Comparison of ENCODE assay signal across 8 cellular contexts in genomic region chr17:4199818-4200402, GRCh38. TPM values are rescaled to one million over a fixed set of nuclear protein-coding genes. Genes with fewer than 3 reads are reported as not detected.
DNase-seq lines count a peak whose midpoint lies in the region; ATAC-seq, FAIRE-seq and TF ChIP-seq lines count a peak whose summit lies in the region.

No MANE protein-coding gene starts in this region.

- H3K36me3 ChIP-seq in HAP-1 (replicated peaks) = peaks cover 24% of the 10 kb centered on the region
- peaks cover 0 to 30% (median 0%) of the 10 kb centered on the region in 3 donors for H3K36me3 ChIP-seq in Peyer's patch
- H3K36me3 ChIP-seq in lower lobe of right lung = peaks cover 47% of the 10 kb centered on the region

- no peak for TF ChIP-seq POLR2A in Peyer's patch (IDR thresholded peaks at IDR 0.05)

- peak in 1 of 2 donors; percentile 50 for ATAC-seq in lower lobe of right lung
- no peak for ATAC-seq in HG03521 (IDR thresholded peaks at IDR 0.05; ENCODE audit: unreplicated experiment)
- ATAC-seq in GM19395 (IDR thresholded peaks at IDR 0.05; ENCODE audit: unreplicated experiment) = no peak

- peak; percentile 63 for DNase-seq in COLO829 (ENCODE audit: low spot score)
- peak; percentile 51 to 57 for DNase-seq in HAP-1 (ENCODE audit: low spot score in 2 of 2)
- peak in 1 of 3 donors; percentile 56 for DNase-seq in Peyer's patch
- DNase-seq in cerebellar cortex (ENCODE audit: low spot score) = peak; percentile 47
- DNase-seq in lower lobe of right lung = no peak
- DNase-seq in urothelium cell line (ENCODE audit: low spot score) = peak; percentile 49

- H3K9me3 ChIP-seq in HAP-1 = no peaks in the 10 kb centered on the region
- no peaks in the 10 kb centered on the region for H3K9me3 ChIP-seq in Peyer's patch
- H3K9me3 ChIP-seq in lower lobe of right lung = no peaks in the 10 kb centered on the region

- H3K27me3 ChIP-seq in HAP-1 (ENCODE audit: low read depth) (no peaks in the 10 kb centered on the region), Peyer's patch (no peaks in the 10 kb centered on the region), lower lobe of right lung (ENCODE audit: low read depth) (no peaks in the 10 kb centered on the region)

- H3K4me1 ChIP-seq in HAP-1 (no peaks in the 10 kb centered on the region), Peyer's patch (no peaks in the 10 kb centered on the region), lower lobe of right lung (peaks cover 6% of the 10 kb centered on the region)

- in situ Hi-C loops in HAP-1 (cut with MboI; ENCODE audit: low sequenced_read_pairs) = no loop called here

- TF ChIP-seq CTCF in Peyer's patch (IDR thresholded peaks at IDR 0.05) = peak; percentile 16 to 71 (median 62)
- TF ChIP-seq CTCF in lower lobe of right lung (IDR thresholded peaks at IDR 0.05) = peak; percentile 70

- no peak for FAIRE-seq in urothelium cell line (lab: Jason Lieb, UNC)

- H3K27ac ChIP-seq in Peyer's patch (no peak overlapping the region), lower lobe of right lung (no peak overlapping the region)

- intact Hi-C loops in lower lobe of right lung (cut with DNase I) = no loop called here

- H3K4me3 ChIP-seq in HAP-1 (no peak overlapping the region), Peyer's patch (no peak overlapping the region), lower lobe of right lung (no peak overlapping the region)

RNA-seq across cellular contexts. Expression of gene CYB5D2, which starts 56.9 kb away (rescaled TPM):
- total RNA-seq in Peyer's patch (10 to 100 TPM; 15.7 to 39.9 (median 25.3) TPM), lower lobe of right lung (12.4 TPM)

RNA-seq across cellular contexts. Expression of gene ZZEF1, which starts 57.1 kb away (rescaled TPM):
- 100 to 1,000 TPM; 167 to 754 (median 598) TPM for total RNA-seq in Peyer's patch
- 55.2 TPM for total RNA-seq in lower lobe of right lung
